Comparison of ENCODE assay signal across 39 cellular contexts in the genomic region with DNA sequence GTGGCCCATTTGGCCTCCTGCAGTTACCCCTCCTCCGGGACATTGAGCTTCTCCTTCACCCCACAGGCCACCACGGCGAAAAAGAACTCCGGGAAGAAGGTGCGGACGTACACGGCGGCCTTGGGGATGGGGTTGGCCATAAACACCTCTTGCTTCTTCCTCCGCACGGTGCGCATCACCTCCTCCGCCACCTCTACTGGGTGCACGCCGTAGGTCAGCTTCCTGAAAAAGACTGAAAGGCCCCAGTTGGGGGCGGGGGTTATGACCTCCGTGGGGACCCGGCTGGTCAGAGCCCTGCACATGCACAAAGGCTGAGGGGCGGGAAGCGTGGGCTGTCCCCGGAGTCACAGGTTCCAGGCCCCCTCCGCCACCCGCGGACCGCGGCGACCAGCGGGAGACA. TPM values are rescaled to one million over a fixed set of nuclear protein-coding genes. Genes with fewer than 3 reads are reported as not detected.
"Had no signal": no experiment of that assay in that cellular context is flagged by ENCODE, and none has a peak within 500 bp of the region (broad histone marks: within the 10 kb centered on the region; RNA-seq: fewer than 3 reads in every experiment).

No MANE protein-coding gene starts in this region.

- H3K27ac ChIP-seq: brain microvascular endothelial cell, epithelial cell of prostate, esophagus squamous epithelium, gastroesophageal sphincter, heart right ventricle, WERI-Rb-1 had no signal

- H3K27me3 ChIP-seq: brain microvascular endothelial cell had no signal

- H3K4me3 Mint-ChIP-seq: activated B cell treated with CpG ODN at 0.5 μM for 24 hours; activated CD8-positive, alpha-beta T cell treated with anti-CD3 and anti-CD28 coated beads for 36 hours; activated naive CD8-positive, alpha-beta T cell; activated T-cell treated with anti-CD3 and anti-CD28 coated beads, Interleukin-2, amount 50 U/mL, for 4 hours; activated T-helper 17 cell treated with anti-CD3 and anti-CD28 coated beads, Interleukin-2, amount 50 U/mL, for 72 hours; central memory CD8-positive, alpha-beta T cell; T-helper 17 cell; T-helper 2 cell treated with Interferon-gamma antibody and Interleukin-4, amounts not matched to agents 5 μg/mL and 100 μg/mL, for 36 hours had no signal

- H3K36me3 Mint-ChIP-seq: activated naive CD8-positive, alpha-beta T cell had no signal

- H3K4me1 ChIP-seq: esophagus squamous epithelium, gastroesophageal sphincter had no signal

- H3K27me3 Mint-ChIP-seq: activated B cell treated with CpG ODN at 0.5 μM for 24 hours had no signal

- H3K9me3 Mint-ChIP-seq: activated B cell treated with CpG ODN at 0.5 μM for 24 hours; activated CD8-positive, alpha-beta T cell treated with anti-CD3 and anti-CD28 coated beads for 36 hours; activated T-cell treated with anti-CD3 and anti-CD28 coated beads, Interleukin-2, amount 50 U/mL, for 4 hours; activated T-helper 17 cell treated with anti-CD3 and anti-CD28 coated beads, Interleukin-2, amount 50 U/mL, for 72 hours; central memory CD8-positive, alpha-beta T cell; T-helper 2 cell treated with Interferon-gamma antibody and Interleukin-4, amounts not matched to agents 5 μg/mL and 100 μg/mL, for 36 hours had no signal

- ATAC-seq: activated CD4-positive, CD25-positive, alpha-beta regulatory T cell treated with anti-CD3 and anti-CD28 coated beads, Interleukin-2, amount 50 U/mL, for 24 hours; activated CD8-positive, alpha-beta T cell treated with anti-CD3 and anti-CD28 coated beads for 36 hours; activated T-cell treated with anti-CD3 and anti-CD28 coated beads, Interleukin-2, amount 50 U/mL, for 4 hours; activated T-helper 17 cell treated with anti-CD3 and anti-CD28 coated beads, Interleukin-2, amount 50 U/mL, for 72 hours; gastroesophageal sphincter; heart right ventricle; T-helper 17 cell had no signal

- H3K4me3 ChIP-seq: esophagus squamous epithelium, gastroesophageal sphincter, heart right ventricle had no signal

- H3K36me3 ChIP-seq: brain microvascular endothelial cell, esophagus squamous epithelium, gastroesophageal sphincter, heart right ventricle, WERI-Rb-1 had no signal

- H3K27ac Mint-ChIP-seq: activated B cell treated with CpG ODN at 0.5 μM for 24 hours; activated CD8-positive, alpha-beta T cell treated with anti-CD3 and anti-CD28 coated beads for 36 hours; activated naive CD8-positive, alpha-beta T cell; activated T-helper 17 cell treated with anti-CD3 and anti-CD28 coated beads, Interleukin-2, amount 50 U/mL, for 72 hours; T-helper 17 cell; T-helper 2 cell treated with Interferon-gamma antibody and Interleukin-4, amounts not matched to agents 5 μg/mL and 100 μg/mL, for 36 hours had no signal

- DNase-seq: activated B cell treated with CpG ODN at 0.5 μM for 24 hours; activated CD4-positive, alpha-beta T cell treated with anti-CD3 and anti-CD28 coated beads for 48 hours; activated CD4-positive, alpha-beta T cell treated with anti-CD3 and anti-CD28 coated beads, Interleukin-2, amount 50 U/mL, for 1 hour; activated CD4-positive, alpha-beta T cell treated with anti-CD3 and anti-CD28 coated beads, Interleukin-2, amount 50 U/mL, for 48 hours; activated CD8-positive, alpha-beta memory T cell treated with anti-CD3 and anti-CD28 coated beads for 24 hours; activated CD8-positive, alpha-beta T cell treated with anti-CD3 and anti-CD28 coated beads for 36 hours; activated effector memory CD4-positive, alpha-beta T cell treated with Interleukin-2 at 50 U/mL for 16 hours; activated gamma-delta T cell treated with Interleukin-2 at 50 U/mL for 16 hours; activated naive CD4-positive, alpha-beta T cell treated with anti-CD3 and anti-CD28 coated beads, Interleukin-2, amount 50 U/mL, for 16 hours; activated naive CD4-positive, alpha-beta T cell treated with Interleukin-2 at 50 U/mL for 16 hours; activated T-cell treated with anti-CD3 and anti-CD28 coated beads, Interleukin-2, amount 50 U/mL, for 4 hours; amniotic stem cell; anterior cingulate cortex; brain microvascular endothelial cell; effector CD8-positive, alpha-beta T cell; esophagus squamous epithelium; foreskin melanocyte; heart right ventricle; T-helper 17 cell; T1000; WERI-Rb-1 had no signal

- H3K9me3 ChIP-seq: esophagus squamous epithelium had no signal

- H3K4me1 Mint-ChIP-seq: activated B cell treated with CpG ODN at 0.5 μM for 24 hours; central memory CD8-positive, alpha-beta T cell had no signal

RNA-seq across cellular contexts. Expression of gene DHRS7C, which starts 19.9 kb away (rescaled TPM):
- total RNA-seq: activated B cell treated with CpG ODN at 0.5 μM for 24 hours; activated CD8-positive, alpha-beta T cell treated with anti-CD3 and anti-CD28 coated beads for 36 hours; activated T-cell treated with anti-CD3 and anti-CD28 coated beads, Interleukin-2, amount 50 U/mL, for 4 hours; activated T-helper 17 cell treated with anti-CD3 and anti-CD28 coated beads, Interleukin-2, amount 50 U/mL, for 72 hours; astrocyte; bronchial epithelial cell; cerebellum; dermis microvascular lymphatic vessel endothelial cell; endothelial cell of umbilical vein; esophagus squamous epithelium; fibroblast of lung; fibroblast of villous mesenchyme; gastroesophageal sphincter; glomerular endothelial cell; T-helper 17 cell had no signal
- polyA plus RNA-seq: endothelial cell of umbilical vein, fibroblast of lung had no signal

RNA-seq across cellular contexts. Expression of gene GSG1L2, which starts 50.4 kb away (rescaled TPM):
- total RNA-seq: activated B cell treated with CpG ODN at 0.5 μM for 24 hours; activated CD8-positive, alpha-beta T cell treated with anti-CD3 and anti-CD28 coated beads for 36 hours; activated T-cell treated with anti-CD3 and anti-CD28 coated beads, Interleukin-2, amount 50 U/mL, for 4 hours; activated T-helper 17 cell treated with anti-CD3 and anti-CD28 coated beads, Interleukin-2, amount 50 U/mL, for 72 hours; astrocyte; bronchial epithelial cell; cardiac septum; cerebellum; dermis microvascular lymphatic vessel endothelial cell; endothelial cell of umbilical vein; esophagus squamous epithelium; fibroblast of lung; fibroblast of villous mesenchyme; gastroesophageal sphincter; glomerular endothelial cell; heart right ventricle; T-helper 17 cell had no signal
- polyA plus RNA-seq: adipose tissue, endothelial cell of umbilical vein, esophagus, fibroblast of lung, heart right ventricle had no signal

RNA-seq across cellular contexts. Expression of gene GLP2R, which starts 54.3 kb away (rescaled TPM):
- total RNA-seq: activated B cell treated with CpG ODN at 0.5 μM for 24 hours; activated CD8-positive, alpha-beta T cell treated with anti-CD3 and anti-CD28 coated beads for 36 hours; activated T-cell treated with anti-CD3 and anti-CD28 coated beads, Interleukin-2, amount 50 U/mL, for 4 hours; activated T-helper 17 cell treated with anti-CD3 and anti-CD28 coated beads, Interleukin-2, amount 50 U/mL, for 72 hours; dermis microvascular lymphatic vessel endothelial cell; endothelial cell of umbilical vein; fibroblast of lung; glomerular endothelial cell; T-helper 17 cell had no signal
- polyA plus RNA-seq: endothelial cell of umbilical vein, fibroblast of lung had no signal
